ENCODE assay signal across 15 cellular contexts in genomic region chr1:109570414-109570813, GRCh38. TPM values are rescaled to one million over a fixed set of nuclear protein-coding genes. Genes with fewer than 3 reads are reported as not detected.
DNase-seq lines count a peak whose midpoint lies in the region; ATAC-seq and TF ChIP-seq lines count a peak whose summit lies in the region.
"Had no signal": no experiment of that assay in that cellular context is flagged by ENCODE, and none has a peak within 500 bp of the region (broad histone marks: within the 10 kb centered on the region; RNA-seq: fewer than 3 reads in every experiment).

No MANE protein-coding gene starts in this region.

- TF ChIP-seq CTCF in LNCaP clone FGC (IDR thresholded peaks at IDR 0.05; ENCODE audit: control insufficient read depth, extremely low read depth, insufficient read depth): no peak
- no peak for TF ChIP-seq CTCF in prostate gland (IDR thresholded peaks at IDR 0.05)

- intact Hi-C loops in right cardiac atrium (cut with DNase I): no loop called here
- intact Hi-C loops in prostate gland (cut with DNase I): no loop called here

- H3K4me1 ChIP-seq in right cardiac atrium (ENCODE audit: control insufficient read depth, insufficient read depth, low read length) (peaks cover 5% of the 10 kb centered on the region), prostate gland (replicated peaks) (no peaks in the 10 kb centered on the region)

- peaks cover 20 to 23% of the 10 kb centered on the region in 2 donors for H3K4me1 Mint-ChIP-seq in natural killer cell treated with Interleukin-12 subunit alpha and Interleukin-12 subunit beta and Interleukin-15 and Interleukin-18, amount 100 ng/mL, for 72 hours (ENCODE audit: low read depth in 2 of 2)
- H3K4me1 Mint-ChIP-seq: neural progenitor cell had no signal

- peak; percentile 72 for DNase-seq in LNCaP clone FGC (ENCODE audit: low read depth)
- peak; percentile 39 for DNase-seq in astrocyte of the hippocampus (ENCODE audit: low read depth, low spot score)
- no peak for DNase-seq in right cardiac atrium
- DNase-seq in prostate gland (ENCODE audit: low spot score): peak; percentile 49
- DNase-seq in NCI-H2081 treated with DMSO at 0.1 percent for 48 hours (lab: John Stamatoyannopoulos, UW): no peak
- DNase-seq in natural killer cell treated with Interleukin-12 subunit alpha and Interleukin-12 subunit beta and Interleukin-15 and Interleukin-18, amount 100 ng/mL, for 72 hours (ENCODE audit: low spot score): no peak
- DNase-seq: activated naive CD4-positive, alpha-beta T cell treated with anti-CD3 and anti-CD28 coated beads, Interleukin-2, amount 50 U/mL, for 16 hours; NCI-H1092; NCI-H526 treated with DMSO at 0.1 percent for 48 hours had no signal

- H3K9me3 ChIP-seq in right cardiac atrium (ENCODE audit: control insufficient read depth, low read length) (no peaks in the 10 kb centered on the region), prostate gland (no peaks in the 10 kb centered on the region)
- H3K9me3 ChIP-seq: suprapubic skin had no signal

- TF ChIP-seq POLR2A in prostate gland (IDR thresholded peaks at IDR 0.05): no peak

- H3K4me3 ChIP-seq in LNCaP clone FGC (ENCODE audit: low read depth, low read length) (peak overlapping the region; percentile 24; the same call in 1 of the 2 replicates), right cardiac atrium (ENCODE audit: low read length) (no peak overlapping the region), prostate gland (no peak overlapping the region)
- H3K4me3 ChIP-seq: neural progenitor cell, suprapubic skin had no signal

- peak; percentile 47 to 61 for ATAC-seq in right cardiac atrium
- ATAC-seq in natural killer cell treated with Interleukin-12 subunit alpha and Interleukin-12 subunit beta and Interleukin-15 and Interleukin-18, amount 100 ng/mL, for 72 hours: no peak
- no peak for ATAC-seq in HG03460 (IDR thresholded peaks at IDR 0.05; ENCODE audit: unreplicated experiment)
- ATAC-seq: HCT116 had no signal

- no peaks in the 10 kb centered on the region for H3K9me3 Mint-ChIP-seq in natural killer cell treated with Interleukin-12 subunit alpha and Interleukin-12 subunit beta and Interleukin-15 and Interleukin-18, amount 100 ng/mL, for 72 hours
- H3K9me3 Mint-ChIP-seq: neural progenitor cell had no signal

- H3K27me3 ChIP-seq in right cardiac atrium (ENCODE audit: control insufficient read depth, insufficient read depth) (no peaks in the 10 kb centered on the region), prostate gland (replicated peaks; ENCODE audit: insufficient read depth) (no peaks in the 10 kb centered on the region)
- H3K27me3 ChIP-seq: neural progenitor cell, suprapubic skin had no signal

- no peaks in the 10 kb centered on the region for H3K36me3 Mint-ChIP-seq in natural killer cell treated with Interleukin-12 subunit alpha and Interleukin-12 subunit beta and Interleukin-15 and Interleukin-18, amount 100 ng/mL, for 72 hours
- H3K36me3 Mint-ChIP-seq: neural progenitor cell had no signal

- H3K27ac ChIP-seq in right cardiac atrium (ENCODE audit: low read length) (peak overlapping the region; percentile 6), prostate gland (peak overlapping the region; percentile 15 to 42)
- H3K27ac ChIP-seq: neural progenitor cell, suprapubic skin had no signal

- no peaks in the 10 kb centered on the region for H3K36me3 ChIP-seq in prostate gland
- H3K36me3 ChIP-seq: neural progenitor cell had no signal

- no peaks in the 10 kb centered on the region for H3K27me3 Mint-ChIP-seq in natural killer cell treated with Interleukin-12 subunit alpha and Interleukin-12 subunit beta and Interleukin-15 and Interleukin-18, amount 100 ng/mL, for 72 hours

- 38% methylated on average over 3 of the region's 3 CpGs for WGBS in right cardiac atrium
- WGBS in prostate gland: 22% methylated on average over 3 of the region's 3 CpGs

- no peak overlapping the region for H3K4me3 Mint-ChIP-seq in natural killer cell treated with Interleukin-12 subunit alpha and Interleukin-12 subunit beta and Interleukin-15 and Interleukin-18, amount 100 ng/mL, for 72 hours
- H3K4me3 Mint-ChIP-seq: neural progenitor cell had no signal

- no peak overlapping the region for H3K27ac Mint-ChIP-seq in natural killer cell treated with Interleukin-12 subunit alpha and Interleukin-12 subunit beta and Interleukin-15 and Interleukin-18, amount 100 ng/mL, for 72 hours
- H3K27ac Mint-ChIP-seq: neural progenitor cell had no signal

RNA-seq across cellular contexts. Expression of gene GNAI3, which starts 22.0 kb away (rescaled TPM):
- total RNA-seq in right cardiac atrium (1 to 10 TPM; 2.6 to 4.7 (median 3.0) TPM), prostate gland (1 to 10 TPM; 5.1 to 5.4 TPM)
- polyA plus RNA-seq in right cardiac atrium: 1.6 TPM
- total RNA-seq in natural killer cell treated with Interleukin-12 subunit alpha and Interleukin-12 subunit beta and Interleukin-15 and Interleukin-18, amount 100 ng/mL, for 72 hours: 1 to 10 TPM; 8.9 to 10.0 TPM

RNA-seq across cellular contexts. Expression of gene GPR61, which starts 30.7 kb away (rescaled TPM):
- total RNA-seq in right cardiac atrium (1 to 10 TPM in 1 of 4 donors, under 1 TPM in 3; 0.22 to 1.4 (median 0.69) TPM), prostate gland (1 to 10 TPM in 1 of 2 donors, not detected in 1; 1.2 TPM)
- polyA plus RNA-seq in right cardiac atrium: 0.14 TPM
- total RNA-seq in natural killer cell treated with Interleukin-12 subunit alpha and Interleukin-12 subunit beta and Interleukin-15 and Interleukin-18, amount 100 ng/mL, for 72 hours: not detected
- total RNA-seq: fibroblast of lung, liver had no signal

RNA-seq across cellular contexts. Expression of gene GNAT2, which starts 49.0 kb away (rescaled TPM):
- total RNA-seq in right cardiac atrium (not detected), prostate gland (not detected)
- polyA plus RNA-seq in right cardiac atrium: not detected
- total RNA-seq in natural killer cell treated with Interleukin-12 subunit alpha and Interleukin-12 subunit beta and Interleukin-15 and Interleukin-18, amount 100 ng/mL, for 72 hours: under 1 TPM in 1 of 2 donors, not detected in 1; 0.64 TPM
- total RNA-seq: suprapubic skin had no signal

RNA-seq across cellular contexts. Expression of gene AMPD2, which starts 49.2 kb away (rescaled TPM):
- total RNA-seq in right cardiac atrium (10 to 100 TPM; 18.8 to 26.1 (median 23.4) TPM), prostate gland (10 to 100 TPM; 40.1 to 72.3 TPM)
- 8.4 TPM for polyA plus RNA-seq in right cardiac atrium
- total RNA-seq in natural killer cell treated with Interleukin-12 subunit alpha and Interleukin-12 subunit beta and Interleukin-15 and Interleukin-18, amount 100 ng/mL, for 72 hours: 100 to 1,000 TPM in 1 of 2 donors, 10 to 100 TPM in 1; 79.0 to 144 TPM

Comparison
In these comparisons a context has a peak if more than half of its experiments do, and no peak if none do; other contexts are left out.
1. DNase-seq: peak in LNCaP clone FGC (single experiment), astrocyte of the hippocampus (single experiment) and prostate gland (single experiment); none in right cardiac atrium (0 of 3), NCI-H2081 treated with DMSO at 0.1 percent for 48 hours (single experiment) and natural killer cell treated with Interleukin-12 subunit alpha and Interleukin-12 subunit beta and Interleukin-15 and Interleukin-18, amount 100 ng/mL, for 72 hours (single experiment).
2. ATAC-seq: peak in right cardiac atrium (2 of 2); none in natural killer cell treated with Interleukin-12 subunit alpha and Interleukin-12 subunit beta and Interleukin-15 and Interleukin-18, amount 100 ng/mL, for 72 hours (0 of 2) and HG03460 (single experiment).